Comparison of ENCODE assay signal across 1 cellular context in the genomic region with DNA sequence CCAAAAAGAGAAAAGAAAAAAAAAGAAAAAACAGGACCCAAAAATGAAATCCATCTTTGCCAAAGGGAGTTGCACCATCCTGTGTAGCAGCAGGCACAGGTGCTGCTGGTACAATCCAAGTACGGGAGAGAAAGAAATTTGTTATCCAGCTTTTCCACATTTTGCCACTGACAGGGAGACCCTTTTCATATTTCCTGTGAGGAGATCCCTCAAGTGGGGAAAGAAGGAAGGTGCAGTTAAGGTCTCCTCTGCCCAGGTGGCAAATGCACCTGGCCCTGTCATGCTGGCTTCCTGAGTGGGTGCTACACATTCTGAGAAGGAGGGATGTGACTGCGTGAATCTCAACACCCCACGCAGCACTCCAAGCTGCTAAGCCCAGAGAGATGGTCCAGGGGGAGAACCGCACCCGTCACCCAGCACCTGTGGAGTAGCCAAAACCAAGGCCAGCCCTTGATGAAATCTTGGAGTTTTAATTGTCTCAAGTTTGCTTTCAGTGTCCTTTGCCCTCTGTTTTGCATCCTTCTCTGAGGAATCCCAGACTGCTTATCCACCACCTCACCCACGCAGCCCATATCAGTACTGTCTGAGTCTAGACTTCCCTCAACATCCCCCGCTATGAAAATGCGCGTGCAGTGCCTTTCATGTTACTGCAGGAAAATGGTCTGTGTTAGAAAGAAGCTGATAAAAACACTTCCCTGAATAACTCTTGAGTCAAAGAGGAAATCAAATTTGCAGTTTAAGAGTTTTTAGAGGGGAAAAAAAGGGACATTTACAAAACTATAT.
TF ChIP-seq lines count a peak whose summit lies in the region.

No MANE protein-coding gene starts in this region.

TF ChIP-seq in IMR-90, 13 proteins besides CTCF, POLR2A, EP300 and RAD21 (continued from another document):
- TF ChIP-seq, protein P1, sequence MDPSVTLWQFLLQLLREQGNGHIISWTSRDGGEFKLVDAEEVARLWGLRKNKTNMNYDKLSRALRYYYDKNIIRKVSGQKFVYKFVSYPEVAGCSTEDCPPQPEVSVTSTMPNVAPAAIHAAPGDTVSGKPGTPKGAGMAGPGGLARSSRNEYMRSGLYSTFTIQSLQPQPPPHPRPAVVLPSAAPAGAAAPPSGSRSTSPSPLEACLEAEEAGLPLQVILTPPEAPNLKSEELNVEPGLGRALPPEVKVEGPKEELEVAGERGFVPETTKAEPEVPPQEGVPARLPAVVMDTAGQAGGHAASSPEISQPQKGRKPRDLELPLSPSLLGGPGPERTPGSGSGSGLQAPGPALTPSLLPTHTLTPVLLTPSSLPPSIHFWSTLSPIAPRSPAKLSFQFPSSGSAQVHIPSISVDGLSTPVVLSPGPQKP (IDR thresholded peaks at IDR 0.05; ENCODE audit: borderline replicate concordance, low read depth, low read length) = no peak
- no peak for TF ChIP-seq NFE2L2 (IDR thresholded peaks at IDR 0.05; ENCODE audit: low read depth, low read length)
- TF ChIP-seq MAZ (IDR thresholded peaks at IDR 0.05; ENCODE audit: borderline replicate concordance, low read depth, low read length) = no peak
- TF ChIP-seq, protein P2, sequence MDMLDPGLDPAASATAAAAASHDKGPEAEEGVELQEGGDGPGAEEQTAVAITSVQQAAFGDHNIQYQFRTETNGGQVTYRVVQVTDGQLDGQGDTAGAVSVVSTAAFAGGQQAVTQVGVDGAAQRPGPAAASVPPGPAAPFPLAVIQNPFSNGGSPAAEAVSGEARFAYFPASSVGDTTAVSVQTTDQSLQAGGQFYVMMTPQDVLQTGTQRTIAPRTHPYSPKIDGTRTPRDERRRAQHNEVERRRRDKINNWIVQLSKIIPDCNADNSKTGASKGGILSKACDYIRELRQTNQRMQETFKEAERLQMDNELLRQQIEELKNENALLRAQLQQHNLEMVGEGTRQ (IDR thresholded peaks at IDR 0.05; ENCODE audit: low read depth, low read length) = no peak
- no peak for TF ChIP-seq SMC3 (IDR thresholded peaks at IDR 0.05; ENCODE audit: low read depth, low read length)
- TF ChIP-seq RFX5 (IDR thresholded peaks at IDR 0.05; ENCODE audit: low read depth, low read length) = no peak
- no peak for TF ChIP-seq CHD1 (IDR thresholded peaks at IDR 0.05; ENCODE audit: low read depth, low read length)
